In genomic region chr1:60348884-60349283, GRCh38 we compare ENCODE assay signal across 27 cellular contexts.
"Had no signal": no experiment of that assay in that cellular context is flagged by ENCODE, and none has a peak within 500 bp of the region (broad histone marks: within the 10 kb centered on the region; RNA-seq: fewer than 3 reads in every experiment).

No MANE protein-coding gene starts in this region.

- DNase-seq: stimulated activated CD4-positive, alpha-beta T cell treated with anti-CD3 and anti-CD28 coated beads, Interleukin-2, amount 100 ng/mL, for 48 hours; stimulated activated CD4-positive, alpha-beta T cell treated with anti-CD3 and anti-CD28 coated beads, Interleukin-4, amount 100 ng/mL, for 1 hour; stimulated activated CD4-positive, alpha-beta T cell treated with anti-CD3 and anti-CD28 coated beads, Interleukin-4, amount 100 ng/mL, for 24 hours; stimulated activated CD4-positive, alpha-beta T cell treated with anti-CD3 and anti-CD28 coated beads, Interleukin-4, amount 100 ng/mL, for 4 hours; stimulated activated CD8-positive, alpha-beta memory T cell treated with anti-CD3 and anti-CD28 coated beads, Interleukin-4, amount 100 ng/mL, for 48 hours; stimulated activated naive B cell treated with anti-CD40 and anti-IgM and Interleukin-4, amounts not matched to agents 10 μg/mL and 1 μg/mL and 100 μg/mL, for 72 hours; stimulated activated naive CD4-positive, alpha-beta T cell; stimulated activated naive CD4-positive, alpha-beta T cell treated with Interleukin-2 at 50 U/mL for 16 hours; stimulated activated naive CD8-positive, alpha-beta T cell treated with anti-CD3 and anti-CD28 coated beads, Interleukin-15, amount 100 ng/mL, for 72 hours; stimulated activated naive CD8-positive, alpha-beta T cell treated with anti-CD3 and anti-CD28 coated beads, Interleukin-15, Interleukin-2, amounts not matched to agents 100 U/mL and 50 U/mL, for 24 hours; stomach; substantia nigra; testis; thyroid gland; tibial artery; transverse colon; trophoblast cell; upper lobe of left lung; upper lobe of right lung; uterus had no signal

- H3K27ac ChIP-seq: stomach, suprapubic skin, testis, thoracic aorta, thyroid gland, tibial artery, tibial nerve, transverse colon, upper lobe of left lung, upper lobe of right lung, uterus, vagina had no signal

- H3K9me3 ChIP-seq: stomach, suprapubic skin, testis, thoracic aorta, thyroid gland, tibial artery, tibial nerve, transverse colon, upper lobe of left lung, upper lobe of right lung, uterus, vagina had no signal

- ATAC-seq: stimulated activated effector memory CD8-positive, alpha-beta T cell treated with anti-CD3 and anti-CD28 coated beads, Interleukin-12 subunit alpha, Interleukin-12 subunit beta, amount 100 ng/mL, for 72 hours; stimulated activated memory B cell treated with anti-CD40 and anti-IgM and Interleukin-4, amounts not matched to agents 10 μg/mL and 1 μg/mL and 100 μg/mL, for 72 hours; stimulated activated naive B cell treated with anti-CD40 and anti-IgM and Interleukin-4, amounts not matched to agents 10 μg/mL and 1 μg/mL and 100 μg/mL, for 72 hours; stimulated activated naive CD8-positive, alpha-beta T cell treated with anti-CD3 and anti-CD28 coated beads, Interleukin-15, amount 100 ng/mL, for 72 hours; stimulated activated naive CD8-positive, alpha-beta T cell treated with anti-CD3 and anti-CD28 coated beads, Interleukin-15, Interleukin-2, amounts not matched to agents 100 U/mL and 50 U/mL, for 24 hours; upper lobe of right lung had no signal

- H3K27me3 ChIP-seq: stomach, suprapubic skin, testis, thyroid gland, tibial artery, tibial nerve, transverse colon, upper lobe of left lung, upper lobe of right lung, uterus, vagina had no signal

- H3K4me1 ChIP-seq: stomach, suprapubic skin, testis, thyroid gland, tibial nerve, transverse colon, upper lobe of left lung, upper lobe of right lung, uterus, vagina had no signal

- FAIRE-seq: urothelium cell line had no signal

- H3K36me3 ChIP-seq: stomach, suprapubic skin, thoracic aorta, thyroid gland, tibial artery, tibial nerve, transverse colon, upper lobe of left lung, upper lobe of right lung, uterus, vagina had no signal

- H3K4me3 ChIP-seq: stomach, suprapubic skin, testis, thoracic aorta, thyroid gland, tibial artery, tibial nerve, transverse colon, upper lobe of left lung, upper lobe of right lung, uterus, vagina had no signal
